In genomic region chr4:139556071-139556734, GRCh38 we compare ENCODE assay signal across 8 cellular contexts. TPM values are rescaled to one million over a fixed set of nuclear protein-coding genes. Genes with fewer than 3 reads are reported as not detected.
DNase-seq lines count a peak whose midpoint lies in the region; ATAC-seq, FAIRE-seq and TF ChIP-seq lines count a peak whose summit lies in the region.

Gene SETD7, minus strand, starts transcription at chr4:139556219. Its CDS starts 82 bp downstream, at chr4:139556137.

- no peaks in the 10 kb centered on the region for H3K36me3 Mint-ChIP-seq in chondrocyte (ENCODE audit: low read depth)

- peak within 1 kb of the TSS; percentile 99 for H3K27ac Mint-ChIP-seq in chondrocyte (ENCODE audit: unreplicated experiment)

- peak within 1 kb of the TSS; percentile 99 for H3K4me3 Mint-ChIP-seq in chondrocyte (ENCODE audit: unreplicated experiment)

- DNase-seq in GM12891 (ENCODE audit: insufficient read length, low spot score) (peak; percentile 31), NCI-H446 treated with DMSO at 0.1 percent for 48 hours (lab: John Stamatoyannopoulos, UW) (peak; percentile 69), chondrocyte (ENCODE audit: low spot score) (peak; percentile 93), kidney epithelial cell (ENCODE audit: low read depth) (peak; percentile 34)
- DNase-seq in activated CD4-positive, alpha-beta T cell treated with anti-CD3 and anti-CD28 coated beads for 1 hour = peak; percentile 26
- peak; percentile 41 to 54 for DNase-seq in stimulated activated CD4-positive, alpha-beta T cell treated with anti-CD3 and anti-CD28 coated beads, Interleukin-12 subunit alpha, Interleukin-12 subunit beta, amount 100 ng/mL, for 24 hours (ENCODE audit: low read depth in 2 of 2)

- peak; percentile 77 for FAIRE-seq in GM12891 (lab: Jason Lieb, UNC)

- H3K27me3 ChIP-seq in kidney epithelial cell (ENCODE audit: control insufficient read depth, insufficient read depth, low read length) = peaks cover 7% of the 10 kb centered on the region

- no peak for TF ChIP-seq POLR2A in GM12891 (IDR thresholded peaks at IDR 0.05; ENCODE audit: low read depth, low read length)

- peak within 1 kb of the TSS; percentile 77 for H3K4me3 ChIP-seq in kidney epithelial cell (ENCODE audit: low read depth, low read length)

- peaks cover 47% of the 10 kb centered on the region for H3K4me1 Mint-ChIP-seq in chondrocyte (ENCODE audit: low read depth)

- ATAC-seq in HG03045 (IDR thresholded peaks at IDR 0.05; ENCODE audit: unreplicated experiment) (peak; percentile 45), GM18861 (IDR thresholded peaks at IDR 0.05; ENCODE audit: unreplicated experiment) (no peak)

- H3K9me3 Mint-ChIP-seq in chondrocyte (ENCODE audit: low read depth) = no peaks in the 10 kb centered on the region

- no peaks in the 10 kb centered on the region for H3K27me3 Mint-ChIP-seq in chondrocyte (ENCODE audit: low read depth)

- peak; percentile 33 for TF ChIP-seq CTCF in chondrocyte (IDR thresholded peaks at IDR 0.05)
- TF ChIP-seq CTCF in kidney epithelial cell (IDR thresholded peaks at IDR 0.05; ENCODE audit: insufficient read depth, low read length, poor library complexity, severe bottlenecking) = no peak

- H3K36me3 ChIP-seq in kidney epithelial cell (ENCODE audit: control insufficient read depth, insufficient read depth, low read length) = no peaks in the 10 kb centered on the region

TF ChIP-seq in GM12891, 5 proteins besides CTCF, POLR2A, EP300 and RAD21:
- TF ChIP-seq POU2F2 (IDR thresholded peaks at IDR 0.05; ENCODE audit: low read depth, low read length) = no peak
- no peak for TF ChIP-seq POLR2AphosphoS5 (IDR thresholded peaks at IDR 0.05; ENCODE audit: low read depth, low read length)
- no peak for TF ChIP-seq PAX5 (IDR thresholded peaks at IDR 0.05; ENCODE audit: insufficient read depth, low read length, severe bottlenecking)
- TF ChIP-seq SPI1 (IDR thresholded peaks at IDR 0.05; ENCODE audit: low read depth, low read length) = no peak
- no peak for TF ChIP-seq TAF1 (IDR thresholded peaks at IDR 0.05; ENCODE audit: low read depth, low read length)

RNA-seq across cellular contexts. Expression of gene SETD7, which starts in this region (rescaled TPM):
- 1.0 TPM for polyA plus RNA-seq in GM12891 (2012; ENCODE audit: low read depth, missing spikeins)
- total RNA-seq in chondrocyte (56.0 to 63.6 TPM (median 56.3 TPM) in 3 replicates), kidney epithelial cell (37.7 and 38.7 TPM in 2 replicates)

Comparison
In these comparisons a context has a peak if more than half of its experiments do, and no peak if none do; other contexts are left out.
1. DNase-seq: peak in every context shown above with its lines; median percentile 93 in chondrocyte; 69 in NCI-H446 treated with DMSO at 0.1 percent for 48 hours; 48 in stimulated activated CD4-positive, alpha-beta T cell treated with anti-CD3 and anti-CD28 coated beads, Interleukin-12 subunit alpha, Interleukin-12 subunit beta, amount 100 ng/mL, for 24 hours; 34 in kidney epithelial cell; 31 in GM12891; 26 in activated CD4-positive, alpha-beta T cell treated with anti-CD3 and anti-CD28 coated beads for 1 hour.